ENCODE assay signal across 27 cellular contexts in genomic region chr1:238052496-238053266, GRCh38.
DNase-seq lines count a peak whose midpoint lies in the region; ATAC-seq lines count a peak whose summit lies in the region.
"Had no signal": no experiment of that assay in that cellular context is flagged by ENCODE, and none has a peak within 500 bp of the region (broad histone marks: within the 10 kb centered on the region; RNA-seq: fewer than 3 reads in every experiment).

No MANE protein-coding gene starts in this region.

- no peaks in the 10 kb centered on the region for H3K36me3 ChIP-seq in CD4-positive, alpha-beta memory T cell (ENCODE audit: insufficient read depth, low read length)
- H3K36me3 ChIP-seq: gastrocnemius medialis had no signal

- H3K4me1 ChIP-seq in CD4-positive, alpha-beta memory T cell (ENCODE audit: insufficient read depth, low read length), result no peaks in the 10 kb centered on the region
- H3K4me1 ChIP-seq: gastrocnemius medialis had no signal

- H3K27ac ChIP-seq in epithelial cell of prostate, result peak overlapping the region; percentile 85
- H3K27ac ChIP-seq in CD4-positive, alpha-beta memory T cell (ENCODE audit: low read depth, low read length), result no peak overlapping the region
- H3K27ac ChIP-seq: gastrocnemius medialis had no signal

- H3K9me3 Mint-ChIP-seq in CD4-positive, alpha-beta memory T cell, result peaks cover 0 to 9% (median 4%) of the 10 kb centered on the region in 8 donors

- POLR2A ChIA-PET in CD4-positive, alpha-beta memory T cell (lab: Charles Lee; ENCODE audit: partially characterized antibody), result no interaction called here

- H3K27ac Mint-ChIP-seq in CD4-positive, alpha-beta memory T cell, result no peak overlapping the region
- H3K27ac Mint-ChIP-seq: activated CD8-positive, alpha-beta T cell treated with anti-CD3 and anti-CD28 coated beads for 36 hours; activated naive CD8-positive, alpha-beta T cell treated with anti-CD3 and anti-CD28 coated beads, Interleukin-2, amount 10 ng/mL, durations not matched to agents 7 days and 5 days; B cell; immature natural killer cell; natural killer cell; type B pancreatic cell had no signal

- CTCF ChIA-PET in CD4-positive, alpha-beta memory T cell (lab: Charles Lee; ENCODE audit: partially characterized antibody), result no interaction called here

- H3K4me3 ChIP-seq in CD4-positive, alpha-beta memory T cell (ENCODE audit: low read length in 2 of 2), result no peak overlapping the region
- H3K4me3 ChIP-seq: gastrocnemius medialis, smooth muscle cell had no signal

- H3K27me3 Mint-ChIP-seq in CD4-positive, alpha-beta memory T cell, result no peaks in the 10 kb centered on the region
- H3K27me3 Mint-ChIP-seq: activated CD8-positive, alpha-beta T cell treated with anti-CD3 and anti-CD28 coated beads for 36 hours; activated naive CD8-positive, alpha-beta T cell treated with anti-CD3 and anti-CD28 coated beads, Interleukin-2, amount 10 ng/mL, durations not matched to agents 7 days and 5 days; B cell; type B pancreatic cell had no signal

- no peak overlapping the region for H3K4me3 Mint-ChIP-seq in CD4-positive, alpha-beta memory T cell
- H3K4me3 Mint-ChIP-seq: activated CD8-positive, alpha-beta T cell treated with anti-CD3 and anti-CD28 coated beads for 36 hours; activated naive CD8-positive, alpha-beta T cell treated with anti-CD3 and anti-CD28 coated beads, Interleukin-2, amount 10 ng/mL, durations not matched to agents 7 days and 5 days; B cell; immature natural killer cell; natural killer cell; type B pancreatic cell had no signal

- H3K27me3 ChIP-seq in CD4-positive, alpha-beta memory T cell (ENCODE audit: insufficient read depth, low read length), result no peaks in the 10 kb centered on the region
- H3K27me3 ChIP-seq: gastrocnemius medialis had no signal

- intact Hi-C loops in CD4-positive, alpha-beta memory T cell (cut with micrococcal nuclease), result no loop called here

- DNase-seq in NCI-H345 (lab: John Stamatoyannopoulos, UW), result peak; percentile 4
- DNase-seq in NCI-H345 treated with DMSO at 0.1 percent for 48 hours (lab: John Stamatoyannopoulos, UW; ENCODE audit: unreplicated experiment), result no peak
- DNase-seq in NCI-H748 treated with DMSO at 0.1 percent for 48 hours (lab: John Stamatoyannopoulos, UW), result peak; percentile 7
- peak; percentile 40 for DNase-seq in epithelial cell of prostate (ENCODE audit: low read depth, low spot score)
- DNase-seq in CD4-positive, alpha-beta memory T cell, result no peak
- no peak for DNase-seq in DMS 273 (lab: John Stamatoyannopoulos, UW; ENCODE audit: unreplicated experiment)
- DNase-seq: activated CD8-positive, alpha-beta T cell treated with anti-CD3 and anti-CD28 coated beads for 36 hours; activated effector memory CD4-positive, alpha-beta T cell treated with Interleukin-2 at 50 U/mL for 16 hours; activated naive CD8-positive, alpha-beta T cell treated with anti-CD3 and anti-CD28 coated beads, Interleukin-2, amount 10 ng/mL, durations not matched to agents 7 days and 5 days; activated T-cell treated with anti-CD3 and anti-CD28 coated beads for 4 hours; cerebellar nuclear complex; gastrocnemius medialis; hippocampal formation; immature natural killer cell; KBM-7; natural killer cell; NCI-H146; NCI-H2171 treated with DMSO at 0.1 percent for 48 hours; NCI-H526 treated with DMSO at 0.1 percent for 48 hours; SHP77; stimulated activated CD4-positive, alpha-beta T cell treated with anti-CD3 and anti-CD28 coated beads, Interleukin-2, amount 100 ng/mL, for 24 hours had no signal

- no peaks in the 10 kb centered on the region for H3K36me3 Mint-ChIP-seq in CD4-positive, alpha-beta memory T cell
- H3K36me3 Mint-ChIP-seq: activated naive CD8-positive, alpha-beta T cell treated with anti-CD3 and anti-CD28 coated beads, Interleukin-2, amount 10 ng/mL, durations not matched to agents 7 days and 5 days; immature natural killer cell; natural killer cell had no signal

- H3K9me3 ChIP-seq in CD4-positive, alpha-beta memory T cell (ENCODE audit: control insufficient read depth in 1 of 2, low read length in 2 of 2), result no peaks in the 10 kb centered on the region
- H3K9me3 ChIP-seq: gastrocnemius medialis had no signal

- ATAC-seq in HG03095 (IDR thresholded peaks at IDR 0.05; ENCODE audit: unreplicated experiment), result no peak
- no peak for ATAC-seq in GM18519 (IDR thresholded peaks at IDR 0.05; ENCODE audit: low FRiP score, unreplicated experiment)
- ATAC-seq: activated CD4-positive, CD25-positive, alpha-beta regulatory T cell treated with anti-CD3 and anti-CD28 coated beads, Interleukin-2, amount 50 U/mL, for 24 hours; activated CD8-positive, alpha-beta T cell treated with anti-CD3 and anti-CD28 coated beads for 36 hours; gastrocnemius medialis; natural killer cell had no signal

- H3K4me1 Mint-ChIP-seq in CD4-positive, alpha-beta memory T cell, result no peaks in the 10 kb centered on the region
- H3K4me1 Mint-ChIP-seq: activated naive CD8-positive, alpha-beta T cell treated with anti-CD3 and anti-CD28 coated beads, Interleukin-2, amount 10 ng/mL, durations not matched to agents 7 days and 5 days; B cell; immature natural killer cell; natural killer cell had no signal

Comparison
In these comparisons a context has a peak if more than half of its experiments do, and no peak if none do; other contexts are left out.
1. DNase-seq: peak in NCI-H345 (single experiment), NCI-H748 treated with DMSO at 0.1 percent for 48 hours (single experiment) and epithelial cell of prostate (single experiment); none in NCI-H345 treated with DMSO at 0.1 percent for 48 hours (single experiment), CD4-positive, alpha-beta memory T cell (0 of 5) and DMS 273 (single experiment).